ENCODE assay signal across 1 cellular context in the genomic region with DNA sequence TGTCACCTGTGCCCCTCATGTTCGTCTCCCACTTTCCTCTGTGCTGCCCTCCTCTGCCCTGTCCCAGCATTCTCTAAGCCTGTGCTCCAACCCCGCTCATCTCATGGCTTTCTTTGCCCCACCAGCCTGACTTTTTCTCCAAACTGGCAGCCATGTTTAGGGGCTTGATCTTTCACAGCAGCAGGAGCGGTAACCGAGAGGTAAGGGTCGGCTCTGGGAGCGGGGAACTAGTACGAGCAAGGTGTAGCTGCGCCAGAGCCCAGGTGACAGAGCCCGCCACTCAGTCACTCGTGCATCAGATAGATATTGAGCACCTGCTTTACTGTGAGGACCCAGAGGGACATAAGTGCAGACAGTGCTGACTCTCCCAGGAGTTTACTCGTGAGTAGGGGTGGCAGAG.
TF ChIP-seq lines count a peak whose summit lies in the region.

No MANE protein-coding gene starts in this region.

TF ChIP-seq in GM23338, 12 proteins besides CTCF, POLR2A, EP300 and RAD21 (continued from another document):
- TF ChIP-seq EZH2phosphoT487 (IDR thresholded peaks at IDR 0.05; ENCODE audit: unreplicated experiment): no peak
